In genomic region chr10:50362547-50363125, GRCh38 we compare ENCODE assay signal across 1 cellular context.
TF ChIP-seq lines count a peak whose summit lies in the region.

No MANE protein-coding gene starts in this region.

TF ChIP-seq in GM12878, 131 proteins besides CTCF, POLR2A, EP300 and RAD21 (continued from another document):
- no peak for TF ChIP-seq E2F8 (IDR thresholded peaks at IDR 0.05; ENCODE audit: low read depth, partially characterized antibody)
- TF ChIP-seq SMAD1 (IDR thresholded peaks at IDR 0.05; ENCODE audit: low read depth, partially characterized antibody), result peak; percentile 38
- TF ChIP-seq NFIC (IDR thresholded peaks at IDR 0.05; ENCODE audit: low read depth, low read length), result peak; percentile 80
- no peak for TF ChIP-seq ZNF24 (IDR thresholded peaks at IDR 0.05)
- TF ChIP-seq CREB1 (IDR thresholded peaks at IDR 0.05; ENCODE audit: low read depth), result 0 out of 2 replicates have a peak, but pooled peaks have one; percentile 21
- TF ChIP-seq SPI1 (IDR thresholded peaks at IDR 0.05; ENCODE audit: borderline replicate concordance, insufficient read depth, low read depth, low read length), result peak; percentile 94
- TF ChIP-seq CHD1 (IDR thresholded peaks at IDR 0.05; ENCODE audit: low read depth, low read length), result no peak
- peak; percentile 72 for TF ChIP-seq RELB (IDR thresholded peaks at IDR 0.05; ENCODE audit: low read depth)
- no peak for TF ChIP-seq STAT3 (IDR thresholded peaks at IDR 0.05; ENCODE audit: low read depth, low read length)
- TF ChIP-seq MLLT1 (IDR thresholded peaks at IDR 0.05), result peak; percentile 67
- TF ChIP-seq ZNF217 (IDR thresholded peaks at IDR 0.05), result peak; percentile 82; the same call in 1 of the 2 replicates
- no peak for TF ChIP-seq ZBTB11 (CRISPR knock-in tag; IDR thresholded peaks at IDR 0.05)
- TF ChIP-seq SREBF2 (IDR thresholded peaks at IDR 0.05; ENCODE audit: low read length), result no peak
- no peak for TF ChIP-seq PBX3 (IDR thresholded peaks at IDR 0.05; ENCODE audit: insufficient replicate concordance, low read depth, low read length)
- no peak for TF ChIP-seq ATF3 (IDR thresholded peaks at IDR 0.05; ENCODE audit: borderline replicate concordance, extremely low read depth, low read depth, low read length)
- TF ChIP-seq STAT1 (conservative IDR thresholded peaks at IDR 0.05), result no peak
- TF ChIP-seq KDM1A (IDR thresholded peaks at IDR 0.05; ENCODE audit: borderline replicate concordance), result no peak
- no peak for TF ChIP-seq ESRRA (IDR thresholded peaks at IDR 0.05; ENCODE audit: low read length)
- TF ChIP-seq SMC3 (IDR thresholded peaks at IDR 0.05; ENCODE audit: borderline replicate concordance, low read length), result peak; percentile 10; the same call in 1 of the 2 replicates
- TF ChIP-seq SMAD5 (IDR thresholded peaks at IDR 0.05; ENCODE audit: low read depth), result no peak
- TF ChIP-seq CBX5 (IDR thresholded peaks at IDR 0.05; ENCODE audit: low read depth), result peak; percentile 86
- TF ChIP-seq NR2F1 (conservative IDR thresholded peaks at IDR 0.05), result peak; percentile 41; the same call in 1 of the 2 replicates
- TF ChIP-seq KAT2A (conservative IDR thresholded peaks at IDR 0.05; ENCODE audit: control insufficient read depth, low read depth, low read length), result no peak
- peak; percentile 52 for TF ChIP-seq SKIL (IDR thresholded peaks at IDR 0.05; ENCODE audit: low read depth, poor library complexity, severe bottlenecking)
- no peak for TF ChIP-seq KLF5 (IDR thresholded peaks at IDR 0.05; ENCODE audit: partially characterized antibody)
- TF ChIP-seq MXI1 (IDR thresholded peaks at IDR 0.05; ENCODE audit: low read depth, low read length), result peak; percentile 29; the same call in 1 of the 2 replicates
